In the genomic region with DNA sequence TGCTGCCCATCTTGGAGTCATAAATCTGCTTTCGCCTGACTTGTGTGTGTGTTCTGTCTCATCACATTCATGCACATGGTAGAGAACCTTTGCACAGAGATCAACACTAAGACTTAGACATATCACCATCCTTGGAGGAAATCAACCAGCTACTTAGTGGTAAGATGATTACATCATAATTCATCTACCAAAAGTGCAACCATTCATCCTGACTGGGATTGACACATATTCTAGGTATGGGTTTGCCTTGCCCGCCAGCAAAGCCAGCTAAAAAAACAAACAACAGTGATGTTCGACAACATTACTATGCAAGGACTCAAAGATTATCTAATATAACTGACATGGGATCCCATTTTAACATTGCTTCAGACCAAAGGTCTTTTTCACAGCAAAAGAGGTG, we compare ENCODE assay signal across 21 cellular contexts.
"Had no signal": no experiment of that assay in that cellular context is flagged by ENCODE, and none has a peak within 500 bp of the region (broad histone marks: within the 10 kb centered on the region; RNA-seq: fewer than 3 reads in every experiment).

No MANE protein-coding gene starts in this region.

- H3K27me3 ChIP-seq: Peyer's patch, SJSA1 had no signal

- H3K27me3 Mint-ChIP-seq: activated naive CD8-positive, alpha-beta T cell treated with anti-CD3 and anti-CD28 coated beads, Interleukin-2, amount 10 ng/mL, durations not matched to agents 7 days and 5 days; brain had no signal

- DNase-seq: activated CD4-positive, alpha-beta T cell treated with anti-CD3 and anti-CD28 coated beads for 4 hours; activated CD8-positive, alpha-beta memory T cell treated with anti-CD3 and anti-CD28 coated beads, Interleukin-2, amount 50 U/mL, for 4 hours; activated CD8-positive, alpha-beta T cell treated with anti-CD3 and anti-CD28 coated beads for 36 hours; activated naive CD4-positive, alpha-beta T cell treated with anti-CD3 and anti-CD28 coated beads, Interleukin-2, amount 50 U/mL, for 16 hours; activated naive CD8-positive, alpha-beta T cell treated with anti-CD3 and anti-CD28 coated beads, Interleukin-2, amount 10 ng/mL, durations not matched to agents 7 days and 5 days; activated T-cell treated with anti-CD3 and anti-CD28 coated beads, Interleukin-2, amount 50 U/mL, for 72 hours; aorta; caudate nucleus; NCI-H1092 treated with DMSO at 0.1 percent for 48 hours; NCI-H1417 treated with DMSO at 0.1 percent for 48 hours; NCI-H1694; NCI-H2029 treated with DMSO at 0.1 percent for 48 hours; NCI-H345; NCI-H510A; NCI-H69; Peyer's patch; SHP77 had no signal

- H3K9me3 ChIP-seq: Peyer's patch, SJSA1 had no signal

- H3K36me3 Mint-ChIP-seq: activated naive CD8-positive, alpha-beta T cell treated with anti-CD3 and anti-CD28 coated beads, Interleukin-2, amount 10 ng/mL, durations not matched to agents 7 days and 5 days; brain had no signal

- H3K27ac ChIP-seq: Peyer's patch, SJSA1 had no signal

- H3K4me1 ChIP-seq: Peyer's patch had no signal

- H3K9me3 Mint-ChIP-seq: activated naive CD8-positive, alpha-beta T cell treated with anti-CD3 and anti-CD28 coated beads, Interleukin-2, amount 10 ng/mL, durations not matched to agents 7 days and 5 days; activated T-helper 2 cell treated with anti-CD3 and anti-CD28 coated beads, Interferon-gamma antibody, Interleukin-2, Interleukin-4, amounts not matched to agents 10 μg/mL and 5 μg/mL and 100 μg/mL, durations not matched to agents 14 hours and 24 hours and 36 hours; T-helper 1 cell treated with Interleukin-12 subunit alpha and Interleukin-12 subunit beta and Interleukin-4 antibody, amounts not matched to agents 30 μg/mL and 1 μg/mL, for 36 hours had no signal

- H3K4me3 ChIP-seq: Peyer's patch, SJSA1 had no signal

- H3K36me3 ChIP-seq: Peyer's patch, SJSA1 had no signal

- H3K4me1 Mint-ChIP-seq: activated naive CD8-positive, alpha-beta T cell treated with anti-CD3 and anti-CD28 coated beads, Interleukin-2, amount 10 ng/mL, durations not matched to agents 7 days and 5 days; brain had no signal

- H3K27ac Mint-ChIP-seq: activated CD8-positive, alpha-beta T cell treated with anti-CD3 and anti-CD28 coated beads for 36 hours; activated naive CD8-positive, alpha-beta T cell treated with anti-CD3 and anti-CD28 coated beads, Interleukin-2, amount 10 ng/mL, durations not matched to agents 7 days and 5 days; activated T-cell treated with anti-CD3 and anti-CD28 coated beads, Interleukin-2, amount 50 U/mL, for 72 hours; activated T-helper 2 cell treated with anti-CD3 and anti-CD28 coated beads, Interferon-gamma antibody, Interleukin-2, Interleukin-4, amounts not matched to agents 10 μg/mL and 5 μg/mL and 100 μg/mL, durations not matched to agents 14 hours and 24 hours and 36 hours; brain; T-helper 1 cell treated with Interleukin-12 subunit alpha and Interleukin-12 subunit beta and Interleukin-4 antibody, amounts not matched to agents 30 μg/mL and 1 μg/mL, for 36 hours had no signal

- H3K4me3 Mint-ChIP-seq: activated CD8-positive, alpha-beta T cell treated with anti-CD3 and anti-CD28 coated beads for 36 hours; activated naive CD8-positive, alpha-beta T cell treated with anti-CD3 and anti-CD28 coated beads, Interleukin-2, amount 10 ng/mL, durations not matched to agents 7 days and 5 days; activated T-cell treated with anti-CD3 and anti-CD28 coated beads, Interleukin-2, amount 50 U/mL, for 72 hours; brain; T-helper 1 cell treated with Interleukin-12 subunit alpha and Interleukin-12 subunit beta and Interleukin-4 antibody, amounts not matched to agents 30 μg/mL and 1 μg/mL, for 36 hours had no signal
